ENCODE assay signal across 28 cellular contexts in genomic region chr9:132224645-132225044, GRCh38.
"Had no signal": no experiment of that assay in that cellular context is flagged by ENCODE, and none has a peak within 500 bp of the region (broad histone marks: within the 10 kb centered on the region; RNA-seq: fewer than 3 reads in every experiment).

No MANE protein-coding gene starts in this region.

- H3K9me3 Mint-ChIP-seq: immature natural killer cell; naive thymus-derived CD8-positive, alpha-beta T cell; nephron; neural crest cell; stimulated activated naive B cell treated with anti-CD40 and anti-IgM and Interleukin-4, amounts not matched to agents 10 μg/mL and 1 μg/mL and 100 μg/mL, for 72 hours had no signal

- H3K4me3 ChIP-seq: left lung, lower lobe of right lung, pancreas, skin epidermis, stomach, testis, thyroid gland, transverse colon, upper lobe of left lung, vagina had no signal

- H3K36me3 Mint-ChIP-seq: naive thymus-derived CD8-positive, alpha-beta T cell; stimulated activated naive B cell treated with anti-CD40 and anti-IgM and Interleukin-4, amounts not matched to agents 10 μg/mL and 1 μg/mL and 100 μg/mL, for 72 hours had no signal

- DNase-seq: hypothalamus; immature natural killer cell; kidney; left colon; lower lobe of right lung; mammary epithelial cell; mesenchymal stem cell; naive thymus-derived CD8-positive, alpha-beta T cell; pancreas; posterior cingulate gyrus; retina; right cardiac atrium; stimulated activated CD4-positive, alpha-beta T cell treated with anti-CD3 and anti-CD28 coated beads, Interleukin-12 subunit alpha, Interleukin-12 subunit beta, amount 100 ng/mL, for 4 hours; stimulated activated CD4-positive, alpha-beta T cell treated with anti-CD3 and anti-CD28 coated beads, Interleukin-15, amount 100 ng/mL, for 24 hours; stimulated activated CD4-positive, alpha-beta T cell treated with anti-CD3 and anti-CD28 coated beads, Interleukin-2, amount 100 ng/mL, for 24 hours; stimulated activated CD4-positive, alpha-beta T cell treated with anti-CD3 and anti-CD28 coated beads, Interleukin-4, amount 100 ng/mL, for 1 hour; stimulated activated naive B cell treated with anti-CD40 and anti-IgM and Interleukin-4, amounts not matched to agents 10 μg/mL and 1 μg/mL and 100 μg/mL, for 72 hours; stimulated activated naive CD8-positive, alpha-beta T cell treated with anti-CD3 and anti-CD28 coated beads, Interleukin-15, Interleukin-2, amounts not matched to agents 100 U/mL and 50 U/mL, for 24 hours; stomach; testis; thyroid gland; transverse colon; upper lobe of left lung had no signal

- H3K27me3 ChIP-seq: pancreas, testis, thyroid gland, upper lobe of left lung, vagina had no signal

- H3K4me3 Mint-ChIP-seq: immature natural killer cell; naive thymus-derived CD8-positive, alpha-beta T cell; nephron; neural crest cell; stimulated activated naive B cell treated with anti-CD40 and anti-IgM and Interleukin-4, amounts not matched to agents 10 μg/mL and 1 μg/mL and 100 μg/mL, for 72 hours had no signal

- H3K27ac Mint-ChIP-seq: immature natural killer cell; nephron; stimulated activated naive B cell treated with anti-CD40 and anti-IgM and Interleukin-4, amounts not matched to agents 10 μg/mL and 1 μg/mL and 100 μg/mL, for 72 hours had no signal

- H3K9me3 ChIP-seq: left lung, lower lobe of right lung, pancreas, stomach, testis, thyroid gland, transverse colon, upper lobe of left lung, vagina had no signal

- H3K27ac ChIP-seq: lower lobe of right lung, pancreas, skin epidermis, stomach, testis, thyroid gland, transverse colon, vagina had no signal

- H3K4me1 ChIP-seq: lower lobe of right lung, pancreas, stomach, thyroid gland, transverse colon, vagina had no signal

- H3K4me1 Mint-ChIP-seq: nephron, neural crest cell had no signal

- H3K36me3 ChIP-seq: left lung, lower lobe of right lung, pancreas, stomach, thyroid gland, transverse colon, upper lobe of left lung, vagina had no signal
